8 cellular contexts compared by ENCODE assay signal in the genomic region with DNA sequence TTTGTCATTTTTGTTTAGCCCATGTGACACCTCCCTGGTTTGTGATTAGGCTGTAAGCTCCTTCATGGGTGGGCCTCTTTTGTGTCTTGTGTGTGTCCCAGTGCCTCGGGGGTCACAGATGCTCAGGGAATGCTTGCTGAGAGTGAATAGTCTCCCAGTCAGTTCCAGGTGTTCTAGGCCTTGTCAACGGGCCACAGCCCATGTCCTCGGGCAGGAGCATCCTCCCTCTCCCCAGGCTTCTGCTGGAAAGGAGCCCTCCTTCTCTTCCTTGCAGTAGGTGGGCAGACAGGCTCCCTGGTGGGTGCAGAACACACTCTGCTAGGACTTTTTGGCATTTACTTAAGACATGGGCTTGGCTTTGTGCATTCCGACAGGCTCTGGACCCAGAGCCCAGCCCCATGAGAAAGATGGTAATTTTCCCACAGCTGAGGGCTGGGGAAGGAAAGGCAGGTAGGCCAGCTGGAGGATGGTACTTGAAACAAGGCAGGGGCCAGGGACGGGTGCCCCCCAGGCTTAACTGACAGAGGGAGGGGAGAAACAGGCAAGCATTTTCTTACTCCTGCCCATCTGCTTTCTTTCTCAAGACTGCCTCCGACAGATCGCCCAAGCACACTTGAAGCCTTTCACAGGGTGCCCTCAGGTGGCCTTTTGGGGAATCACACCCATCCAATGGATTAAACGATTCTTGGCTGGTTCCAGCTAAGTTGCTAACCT. TPM values are rescaled to one million over a fixed set of nuclear protein-coding genes. Genes with fewer than 3 reads are reported as not detected.
DNase-seq lines count a peak whose midpoint lies in the region; ATAC-seq and TF ChIP-seq lines count a peak whose summit lies in the region.

No MANE protein-coding gene starts in this region.

- no peaks in the 10 kb centered on the region for H3K27me3 ChIP-seq in esophagus squamous epithelium

- H3K27me3 Mint-ChIP-seq in nephron (ENCODE audit: low read depth), result peaks cover 5% of the 10 kb centered on the region
- H3K27me3 Mint-ChIP-seq in stimulated activated naive B cell treated with anti-CD40 and anti-IgM and Interleukin-4, amounts not matched to agents 10 μg/mL and 1 μg/mL and 100 μg/mL, for 72 hours, result no peaks in the 10 kb centered on the region

- no peak for TF ChIP-seq POLR2A in esophagus squamous epithelium (IDR thresholded peaks at IDR 0.05)

- H3K9me3 ChIP-seq in esophagus squamous epithelium, result no peaks in the 10 kb centered on the region

- peaks cover 35% of the 10 kb centered on the region for H3K4me1 Mint-ChIP-seq in nephron
- H3K4me1 Mint-ChIP-seq in stimulated activated naive B cell treated with anti-CD40 and anti-IgM and Interleukin-4, amounts not matched to agents 10 μg/mL and 1 μg/mL and 100 μg/mL, for 72 hours, result peaks cover 9 to 21% of the 10 kb centered on the region in 2 donors

- peak overlapping the region; percentile 30 to 67 (median 38) for H3K27ac ChIP-seq in esophagus squamous epithelium

- H3K4me3 ChIP-seq in esophagus squamous epithelium, result peak overlapping the region in 1 of 4 donors; percentile 16

- in situ Hi-C loops in KBM-7 (cut with MboI; ENCODE audit: low pct_unique_long_range_greater_than_20kb, low sequenced_read_pairs), result no loop called here

- intact Hi-C loops in esophagus squamous epithelium (cut with DNase I), result loop anchor here (5.0 to 10.0 kb wide), 2 partner anchors 37 to 169 kb away; partner anchors contain the start of gene FAM131C

- peak; percentile 82 to 95 (median 90) for TF ChIP-seq CTCF in esophagus squamous epithelium (IDR thresholded peaks at IDR 0.05)
- TF ChIP-seq CTCF in nephron (IDR thresholded peaks at IDR 0.05; ENCODE audit: unreplicated experiment in 3 of 3), result peak; percentile 81 to 83 (median 81)

- ATAC-seq in stimulated activated naive B cell treated with anti-CD40 and anti-IgM and Interleukin-4, amounts not matched to agents 10 μg/mL and 1 μg/mL and 100 μg/mL, for 72 hours (replicated peaks), result peak; percentile 77 to 85
- ATAC-seq in GM18520 (IDR thresholded peaks at IDR 0.05; ENCODE audit: unreplicated experiment), result no peak

- H3K36me3 Mint-ChIP-seq in nephron (ENCODE audit: low read depth), result peaks cover 12% of the 10 kb centered on the region
- H3K36me3 Mint-ChIP-seq in stimulated activated naive B cell treated with anti-CD40 and anti-IgM and Interleukin-4, amounts not matched to agents 10 μg/mL and 1 μg/mL and 100 μg/mL, for 72 hours, result peaks cover 10 to 20% of the 10 kb centered on the region in 2 donors

- H3K9me3 Mint-ChIP-seq in nephron, result no peaks in the 10 kb centered on the region
- no peaks in the 10 kb centered on the region for H3K9me3 Mint-ChIP-seq in stimulated activated naive B cell treated with anti-CD40 and anti-IgM and Interleukin-4, amounts not matched to agents 10 μg/mL and 1 μg/mL and 100 μg/mL, for 72 hours

- DNase-seq in DMS153 treated with DMSO at 0.1 percent for 48 hours (lab: John Stamatoyannopoulos, UW; ENCODE audit: unreplicated experiment) (peak; percentile 49), KBM-7 (peak; percentile 81), OCI-M2 (lab: John Stamatoyannopoulos, UW; ENCODE audit: unreplicated experiment) (peak; percentile 68), activated T-cell treated with anti-CD3 and anti-CD28 coated beads for 24 hours (ENCODE audit: low read depth) (peak; percentile 64), esophagus squamous epithelium (lab: John Stamatoyannopoulos, UW) (no peak)
- peak; percentile 49 for DNase-seq in stimulated activated naive B cell treated with anti-CD40 and anti-IgM and Interleukin-4, amounts not matched to agents 10 μg/mL and 1 μg/mL and 100 μg/mL, for 72 hours

- peaks cover 25 to 69% (median 35%) of the 10 kb centered on the region in 3 donors for H3K4me1 ChIP-seq in esophagus squamous epithelium

- WGBS in esophagus squamous epithelium, 2 donors, result 19 to 24% methylated on average over 5 to 8 of the region's 8 CpGs

- no peak overlapping the region for H3K27ac Mint-ChIP-seq in nephron
- H3K27ac Mint-ChIP-seq in stimulated activated naive B cell treated with anti-CD40 and anti-IgM and Interleukin-4, amounts not matched to agents 10 μg/mL and 1 μg/mL and 100 μg/mL, for 72 hours, result peak overlapping the region; percentile 51

- H3K4me3 Mint-ChIP-seq in nephron, result no peak overlapping the region
- H3K4me3 Mint-ChIP-seq in stimulated activated naive B cell treated with anti-CD40 and anti-IgM and Interleukin-4, amounts not matched to agents 10 μg/mL and 1 μg/mL and 100 μg/mL, for 72 hours, result no peak overlapping the region

- peaks cover 0 to 22% (median 5%) of the 10 kb centered on the region in 3 donors for H3K36me3 ChIP-seq in esophagus squamous epithelium

RNA-seq across cellular contexts. Expression of gene CPLANE2, which starts 7.1 kb away (rescaled TPM):
- total RNA-seq in esophagus squamous epithelium, result 1 to 10 TPM; 3.6 to 5.6 (median 3.9) TPM

RNA-seq across cellular contexts. Expression of gene ARHGEF19, which starts 31.6 kb away (rescaled TPM):
- total RNA-seq in esophagus squamous epithelium, result 10 to 100 TPM; 15.8 to 27.1 (median 20.6) TPM
